Comparison of ENCODE assay signal across 8 cellular contexts in genomic region chr1:231357831-231358354, GRCh38. TPM values are rescaled to one million over a fixed set of nuclear protein-coding genes. Genes with fewer than 3 reads are reported as not detected.
A peak's percentile ranks its signal among the peaks of the same experiment; 100 is the strongest.
DNase-seq lines count a peak whose midpoint lies in the region; ATAC-seq and TF ChIP-seq lines count a peak whose summit lies in the region.

No MANE protein-coding gene starts in this region.

- peak; percentile 78 for DNase-seq in AG10803 (ENCODE audit: low read depth)
- DNase-seq in NCI-H1048 (lab: John Stamatoyannopoulos, UW), result peak; percentile 63
- peak; percentile 74 for DNase-seq in SK-MEL-5 (ENCODE audit: low read depth, low spot score)
- peak; percentile 56 for DNase-seq in cerebellum (ENCODE audit: low spot score)
- DNase-seq in left lobe of liver (ENCODE audit: low spot score), result no peak
- peak; percentile 85 for DNase-seq in superior temporal gyrus (ENCODE audit: extremely low spot score)

- in situ Hi-C loops in SK-MEL-5 (cut with HindIII; ENCODE audit: low pct_unique_long_range_greater_than_20kb, low sequenced_read_pairs), result loop anchor here (25.0 kb wide), 1 partner anchor 254 kb away; no protein-coding TSS in a partner anchor

- ATAC-seq in HG02610 (IDR thresholded peaks at IDR 0.05; ENCODE audit: unreplicated experiment), result peak; percentile 65
- peak; percentile 97 for ATAC-seq in left lobe of liver

- no peak overlapping the region for H3K4me3 ChIP-seq in AG10803 (ENCODE audit: low read length)
- H3K4me3 ChIP-seq in GM12875 (ENCODE audit: low read depth, low read length), result no peak overlapping the region

- peak; percentile 84 for TF ChIP-seq CTCF in AG10803 (conservative IDR thresholded peaks at IDR 0.05; ENCODE audit: low read length)
- peak; percentile 53 for TF ChIP-seq CTCF in GM12875 (IDR thresholded peaks at IDR 0.05; ENCODE audit: borderline replicate concordance, insufficient read depth, low read depth, low read length)

RNA-seq across cellular contexts. Expression of gene SPRTN, which starts 19.8 kb away (rescaled TPM):
- total RNA-seq in SK-MEL-5 (2014; rRNA removed; shearing (Covaris generic)), result 11.0 and 11.5 TPM in 2 replicates
- polyA plus RNA-seq in SK-MEL-5 (2015; cell fraction: cytosol; rRNA removed), result 9.6 and 11.8 TPM in 2 replicates
- polyA plus RNA-seq in SK-MEL-5 (2015; cell fraction: nucleus; rRNA removed), result 19.2 and 21.1 TPM in 2 replicates
- total RNA-seq in cerebellum (14.4 TPM), left lobe of liver (7.0 TPM)

RNA-seq across cellular contexts. Expression of gene EXOC8, which starts 20.2 kb away (rescaled TPM):
- total RNA-seq in SK-MEL-5 (2014; rRNA removed; shearing (Covaris generic)), result 11.5 and 13.1 TPM in 2 replicates
- polyA plus RNA-seq in SK-MEL-5 (2015; cell fraction: cytosol; rRNA removed), result 10.4 and 12.6 TPM in 2 replicates
- 18.4 and 19.2 TPM in 2 replicates for polyA plus RNA-seq in SK-MEL-5 (2015; cell fraction: nucleus; rRNA removed)
- total RNA-seq in cerebellum (20.5 TPM), left lobe of liver (7.1 TPM)
